15 cellular contexts compared by ENCODE assay signal in the genomic region with DNA sequence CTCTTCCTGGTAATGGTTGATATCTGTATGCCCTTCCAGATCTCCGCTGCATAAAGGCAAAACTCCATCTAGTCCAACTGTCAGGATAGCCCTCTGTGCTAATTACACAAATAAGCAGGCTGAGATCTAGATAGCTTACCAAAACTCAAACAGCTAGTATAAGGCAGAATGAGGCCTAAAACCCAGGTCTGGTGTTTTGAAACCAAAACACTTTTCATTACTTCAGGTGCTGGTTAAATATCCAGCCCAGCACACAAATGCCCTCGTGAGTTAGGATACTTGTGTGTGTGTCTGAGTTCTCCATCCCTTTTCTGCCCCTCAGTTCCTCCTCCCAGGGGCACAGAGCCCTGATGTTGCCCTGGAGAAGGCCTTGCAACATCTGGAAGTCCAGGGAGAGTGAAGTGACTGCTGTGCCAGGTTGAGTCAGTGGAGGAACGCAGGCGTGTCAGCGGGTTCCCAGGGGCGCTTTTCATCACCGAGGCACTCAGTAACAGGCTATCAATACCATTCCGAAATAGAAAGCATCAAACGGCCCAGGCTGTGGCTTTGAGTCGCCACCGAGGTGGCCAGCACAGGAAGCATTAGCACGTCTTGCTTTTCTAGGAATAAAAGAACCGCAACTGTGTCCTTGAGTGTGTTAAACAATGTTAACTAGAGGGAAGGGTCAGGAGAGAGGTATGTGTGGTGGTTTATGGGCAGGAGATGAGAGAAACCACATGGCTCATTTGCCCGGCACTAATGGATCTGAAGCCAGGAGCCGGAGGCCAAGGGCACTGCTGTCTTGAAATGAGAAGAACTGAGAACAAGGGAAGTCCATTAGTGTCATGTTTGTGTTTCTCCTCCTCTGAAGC.
DNase-seq lines count a peak whose midpoint lies in the region; ATAC-seq and TF ChIP-seq lines count a peak whose summit lies in the region.
"Had no signal": no experiment of that assay in that cellular context is flagged by ENCODE, and none has a peak within 500 bp of the region (broad histone marks: within the 10 kb centered on the region; RNA-seq: fewer than 3 reads in every experiment).

No MANE protein-coding gene starts in this region.

- no peak overlapping the region for H3K4me2 ChIP-seq in neuronal stem cell (ENCODE audit: insufficient read depth, low read length, poor library complexity, severe bottlenecking)
- H3K4me2 ChIP-seq in OCI-LY7 (ENCODE audit: low read length), result no peak overlapping the region

- H2AFZ ChIP-seq in neuronal stem cell (ENCODE audit: low read length) (peak overlapping the region; percentile 20), OCI-LY7 (ENCODE audit: low read length) (no peak overlapping the region)

- TF ChIP-seq CTCF in cardiac muscle cell (IDR thresholded peaks at IDR 0.05; ENCODE audit: low read depth, low read length), result no peak
- TF ChIP-seq CTCF in chondrocyte (IDR thresholded peaks at IDR 0.05), result no peak
- no peak for TF ChIP-seq CTCF in OCI-LY7 (conservative IDR thresholded peaks at IDR 0.05; ENCODE audit: low read length)

- ATAC-seq in Right ventricle myocardium inferior, result no peak
- no peak for ATAC-seq in activated CD8-positive, alpha-beta T cell treated with anti-CD3 and anti-CD28 coated beads, Interleukin-2, amount 10 ng/mL, durations not matched to agents 7 days and 5 days
- ATAC-seq: effector memory CD8-positive, alpha-beta T cell had no signal

- no peak overlapping the region for H3K23ac ChIP-seq in neuronal stem cell (ENCODE audit: low read depth, low read length, poor library complexity)

- peaks cover 37% of the 10 kb centered on the region for H3K4me1 Mint-ChIP-seq in chondrocyte (ENCODE audit: low read depth)
- no peaks in the 10 kb centered on the region for H3K4me1 Mint-ChIP-seq in activated CD8-positive, alpha-beta T cell treated with anti-CD3 and anti-CD28 coated beads, Interleukin-2, amount 10 ng/mL, durations not matched to agents 7 days and 5 days (ENCODE audit: low read depth)

- H2AK5ac ChIP-seq in neuronal stem cell (ENCODE audit: low read depth, low read length), result no peak overlapping the region

- H3K9me3 Mint-ChIP-seq in chondrocyte (ENCODE audit: low read depth), result no peaks in the 10 kb centered on the region
- H3K9me3 Mint-ChIP-seq in activated CD8-positive, alpha-beta T cell treated with anti-CD3 and anti-CD28 coated beads, Interleukin-2, amount 10 ng/mL, durations not matched to agents 7 days and 5 days (ENCODE audit: insufficient read depth), result no peaks in the 10 kb centered on the region

- BruUV-seq in OCI-LY7 (replicated peaks; lab: Mats Ljungman, UMichigan), result no TSS peak

- H3K4me1 ChIP-seq in cardiac muscle cell (ENCODE audit: low read depth) (peaks cover 16% of the 10 kb centered on the region), neuronal stem cell (ENCODE audit: control insufficient read depth in 2 of 2, insufficient read depth in 1 of 2, low read depth in 1 of 2, low read length in 2 of 2) (peaks cover 6 to 19% of the 10 kb centered on the region in 2 donors), OCI-LY7 (ENCODE audit: insufficient read depth, low read length, poor library complexity, severe bottlenecking) (no peaks in the 10 kb centered on the region)

- H2BK120ac ChIP-seq in neuronal stem cell (ENCODE audit: low read depth, low read length), result no peak overlapping the region

- no peak overlapping the region for H3K9ac ChIP-seq in neuronal stem cell (ENCODE audit: low read depth, low read length, poor library complexity)

- intact Hi-C loops in Right ventricle myocardium inferior (cut with DNase I), result loop anchor here (5.0 kb wide), 1 partner anchor 91 kb away; the partner anchor contains the start of gene WLS
- intact Hi-C loops in OCI-LY7 (cut with micrococcal nuclease; ENCODE audit: unreplicated experiment), result no loop called here

- no peak overlapping the region for H2BK15ac ChIP-seq in neuronal stem cell (ENCODE audit: low read length)

- peak; percentile 28 to 41 for DNase-seq in cardiac muscle cell (ENCODE audit: low read depth in 1 of 2, low spot score in 1 of 2)
- no peak for DNase-seq in Right ventricle myocardium inferior (ENCODE audit: missing footprints)
- no peak for DNase-seq in chondrocyte (ENCODE audit: low spot score)
- DNase-seq in neuronal stem cell (ENCODE audit: low spot score), result no peak
- no peak for DNase-seq in activated CD8-positive, alpha-beta T cell treated with anti-CD3 and anti-CD28 coated beads, Interleukin-2, amount 10 ng/mL, durations not matched to agents 7 days and 5 days
- DNase-seq in NCI-H1105 (lab: John Stamatoyannopoulos, UW), result no peak
- no peak for DNase-seq in OCI-LY7 (ENCODE audit: low spot score)
- no peak for DNase-seq in NCI-H2171 (lab: John Stamatoyannopoulos, UW)
- DNase-seq: ACHN; activated CD4-positive, CD25-positive, alpha-beta regulatory T cell treated with anti-CD3 and anti-CD28 coated beads, Interleukin-2, amount 50 U/mL, for 72 hours; activated effector memory CD4-positive, alpha-beta T cell treated with anti-CD3 and anti-CD28 coated beads, Interleukin-2, amount 50 U/mL, for 16 hours; effector memory CD8-positive, alpha-beta T cell; GF-D8; NCI-H1694 treated with DMSO at 0.1 percent for 48 hours had no signal

- H3K4me3 Mint-ChIP-seq in chondrocyte (ENCODE audit: unreplicated experiment), result no peak overlapping the region
- no peak overlapping the region for H3K4me3 Mint-ChIP-seq in activated CD8-positive, alpha-beta T cell treated with anti-CD3 and anti-CD28 coated beads, Interleukin-2, amount 10 ng/mL, durations not matched to agents 7 days and 5 days
- H3K4me3 Mint-ChIP-seq: effector memory CD8-positive, alpha-beta T cell had no signal

- no peaks in the 10 kb centered on the region for H4K20me1 ChIP-seq in OCI-LY7 (ENCODE audit: insufficient read depth, low read length)

- H3K27ac ChIP-seq in cardiac muscle cell, result peak overlapping the region; percentile 59
- H3K27ac ChIP-seq in neuronal stem cell (replicated peaks; ENCODE audit: low read length), result no peak overlapping the region
- H3K27ac ChIP-seq in OCI-LY7 (ENCODE audit: low read depth, low read length, poor library complexity, severe bottlenecking), result no peak overlapping the region
- H3K27ac ChIP-seq: neutrophil had no signal

- no peaks in the 10 kb centered on the region for H3K36me3 Mint-ChIP-seq in chondrocyte (ENCODE audit: low read depth)
- no peaks in the 10 kb centered on the region for H3K36me3 Mint-ChIP-seq in activated CD8-positive, alpha-beta T cell treated with anti-CD3 and anti-CD28 coated beads, Interleukin-2, amount 10 ng/mL, durations not matched to agents 7 days and 5 days (ENCODE audit: low read depth)

- H3K4me3 ChIP-seq in cardiac muscle cell (no peak overlapping the region), neuronal stem cell (ENCODE audit: low read length in 2 of 2) (no peak overlapping the region), OCI-LY7 (ENCODE audit: low read depth, low read length, poor library complexity, severe bottlenecking) (no peak overlapping the region)

- H3K27me3 ChIP-seq in cardiac muscle cell (no peaks in the 10 kb centered on the region), neuronal stem cell (ENCODE audit: control insufficient read depth in 3 of 3, insufficient read depth in 3 of 3, low read depth in 1 of 3, low read length in 3 of 3) (no peaks in the 10 kb centered on the region)
- H3K27me3 ChIP-seq: neutrophil had no signal

- H3K9me2 ChIP-seq in OCI-LY7 (ENCODE audit: insufficient read depth, low read length), result no peaks in the 10 kb centered on the region

- H4K91ac ChIP-seq in neuronal stem cell (ENCODE audit: low read depth, low read length, poor library complexity), result no peak overlapping the region

- WGBS in neuronal stem cell (ENCODE audit: extremely low coverage in 2 of 2, insufficient read length in 2 of 2, insufficient replicate concordance in 1 of 2), 2 donors, result no CpG with 5 or more reads among the region's 15 CpGs

- H3K27ac Mint-ChIP-seq in chondrocyte (ENCODE audit: unreplicated experiment), result peak overlapping the region; percentile 57
- no peak overlapping the region for H3K27ac Mint-ChIP-seq in activated CD8-positive, alpha-beta T cell treated with anti-CD3 and anti-CD28 coated beads, Interleukin-2, amount 10 ng/mL, durations not matched to agents 7 days and 5 days
- H3K27ac Mint-ChIP-seq: effector memory CD8-positive, alpha-beta T cell had no signal

- H3K36me3 ChIP-seq in cardiac muscle cell (no peaks in the 10 kb centered on the region), neuronal stem cell (replicated peaks in 1 of 2; ENCODE audit: control insufficient read depth in 2 of 2, insufficient read depth in 2 of 2, low read length in 2 of 2) (no peaks in the 10 kb centered on the region), OCI-LY7 (ENCODE audit: insufficient read depth, low read length) (no peaks in the 10 kb centered on the region)
- H3K36me3 ChIP-seq: neutrophil had no signal

- no peak overlapping the region for H2BK12ac ChIP-seq in neuronal stem cell (ENCODE audit: low read length)

- H3K14ac ChIP-seq in neuronal stem cell (ENCODE audit: low read length), result no peak overlapping the region

- no peaks in the 10 kb centered on the region for H3K27me3 Mint-ChIP-seq in chondrocyte (ENCODE audit: low read depth)
- no peaks in the 10 kb centered on the region for H3K27me3 Mint-ChIP-seq in activated CD8-positive, alpha-beta T cell treated with anti-CD3 and anti-CD28 coated beads, Interleukin-2, amount 10 ng/mL, durations not matched to agents 7 days and 5 days (ENCODE audit: low read depth)
- H3K27me3 Mint-ChIP-seq: effector memory CD8-positive, alpha-beta T cell had no signal

- H3K9me3 ChIP-seq in cardiac muscle cell (ENCODE audit: low read depth), result no peaks in the 10 kb centered on the region
- no peaks in the 10 kb centered on the region for H3K9me3 ChIP-seq in neuronal stem cell (replicated peaks in 1 of 2; ENCODE audit: control insufficient read depth in 2 of 2, insufficient read depth in 1 of 2, low read depth in 1 of 2, low read length in 2 of 2)
- no peaks in the 10 kb centered on the region for H3K9me3 ChIP-seq in OCI-LY7 (ENCODE audit: low read length)
- H3K9me3 ChIP-seq: neutrophil had no signal

- no peak overlapping the region for H3K18ac ChIP-seq in neuronal stem cell (ENCODE audit: low read length)

- H4K8ac ChIP-seq in neuronal stem cell (ENCODE audit: low read depth, low read length), result no peak overlapping the region

- POLR2A ChIA-PET in activated CD8-positive, alpha-beta T cell treated with anti-CD3 and anti-CD28 coated beads, Interleukin-2, amount 10 ng/mL, durations not matched to agents 7 days and 5 days (lab: Charles Lee), result no interaction called here
- POLR2A ChIA-PET in OCI-LY7 (lab: Charles Lee), result interaction anchor here (0.6 kb wide), 1 partner anchor 1633 kb away, joined by 3 read pairs; no protein-coding TSS in a partner anchor

- no peaks in the 10 kb centered on the region for H3K79me1 ChIP-seq in neuronal stem cell (ENCODE audit: low read depth, low read length)

- CTCF ChIA-PET in activated CD8-positive, alpha-beta T cell treated with anti-CD3 and anti-CD28 coated beads, Interleukin-2, amount 10 ng/mL, durations not matched to agents 7 days and 5 days (lab: Charles Lee), result no interaction called here
- CTCF ChIA-PET in OCI-LY7 (lab: Charles Lee; ENCODE audit: unreplicated experiment), result no interaction called here

- no peak overlapping the region for H3K4ac ChIP-seq in neuronal stem cell (ENCODE audit: low read length)

- no peaks in the 10 kb centered on the region for H3K79me2 ChIP-seq in OCI-LY7 (ENCODE audit: insufficient read depth, low read depth, low read length)

- no peak overlapping the region for H2BK5ac ChIP-seq in neuronal stem cell (ENCODE audit: low read length)

Comparison
In these comparisons a context has a peak if more than half of its experiments do, and no peak if none do; other contexts are left out.
1. DNase-seq: peak in cardiac muscle cell (2 of 2); none in Right ventricle myocardium inferior (single experiment), chondrocyte (single experiment), neuronal stem cell (single experiment), activated CD8-positive, alpha-beta T cell treated with anti-CD3 and anti-CD28 coated beads, Interleukin-2, amount 10 ng/mL, durations not matched to agents 7 days and 5 days (single experiment), NCI-H1105 (single experiment), OCI-LY7 (single experiment) and NCI-H2171 (single experiment).